In genomic region chr5:180084638-180085561, GRCh38 we compare ENCODE assay signal across 1 cellular context.
TF ChIP-seq lines count a peak whose summit lies in the region.

No MANE protein-coding gene starts in this region.

TF ChIP-seq in H1, 55 proteins besides CTCF, POLR2A, EP300 and RAD21 (continued from another document):
- no peak for TF ChIP-seq SP1 (IDR thresholded peaks at IDR 0.05; ENCODE audit: low read depth, low read length)
